ENCODE assay signal across 1 cellular context in the genomic region with DNA sequence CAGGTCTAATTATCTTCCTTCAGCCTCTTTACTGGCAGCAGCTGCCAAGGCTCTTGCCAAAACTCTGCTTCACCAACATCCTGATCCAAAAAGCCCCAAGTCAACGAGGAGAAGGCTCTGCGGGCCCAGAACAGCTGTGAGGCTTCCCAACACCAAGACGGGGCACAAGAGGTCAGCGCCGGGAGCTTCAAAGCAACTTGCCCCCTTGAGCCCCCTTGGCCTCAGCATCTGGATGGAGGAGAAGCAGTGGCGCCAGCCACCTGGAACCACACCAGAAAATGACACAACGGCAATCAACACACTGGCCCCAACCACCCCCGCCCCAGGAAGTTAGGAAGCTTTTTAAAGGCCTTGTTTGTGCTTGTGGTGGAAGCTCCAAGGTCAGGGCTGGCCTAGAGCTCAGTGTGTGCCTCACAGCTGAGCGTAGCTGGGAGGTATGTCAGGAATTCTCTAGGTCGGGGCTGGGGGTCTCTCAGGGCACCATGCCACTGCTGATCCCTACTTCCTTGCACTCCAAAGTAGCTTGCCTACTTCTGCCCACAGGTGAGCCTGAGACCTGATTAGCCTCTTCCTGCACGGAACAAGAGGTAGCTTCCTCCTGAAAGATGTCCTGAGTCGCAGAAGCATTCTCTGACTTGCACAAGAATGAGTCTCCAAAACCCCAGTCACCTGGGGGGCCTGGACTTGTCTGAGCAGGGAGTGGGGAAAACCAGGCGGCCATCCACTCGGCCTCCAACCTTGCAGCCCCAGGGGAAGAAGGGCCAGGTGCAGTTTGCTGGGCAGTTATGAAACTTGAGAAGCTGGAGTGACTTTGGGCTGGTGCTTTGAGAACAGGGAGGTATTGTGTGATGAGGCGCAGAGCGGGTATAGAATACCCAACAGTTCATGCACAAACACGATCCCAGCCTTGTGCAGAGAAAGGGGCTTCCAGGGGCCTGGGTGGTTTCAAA.
TF ChIP-seq lines count a peak whose summit lies in the region.

No MANE protein-coding gene starts in this region.

TF ChIP-seq in HepG2, 621 proteins besides CTCF, POLR2A, EP300 and RAD21 (continued from another document and continues in another):
- TF ChIP-seq ZNF691 (CRISPR knock-in tag; IDR thresholded peaks at IDR 0.05; ENCODE audit: borderline replicate concordance, low read depth) (no peak; the same call in 1 of the 2 replicates), NCOR1 (IDR thresholded peaks at IDR 0.05; ENCODE audit: borderline replicate concordance, low read length) (peak; percentile 50; the same call in 1 of the 2 replicates), FUBP1 (CRISPR knock-in tag; IDR thresholded peaks at IDR 0.05; ENCODE audit: borderline replicate concordance) (no peak), KDM3A (CRISPR knock-in tag; IDR thresholded peaks at IDR 0.05; ENCODE audit: low read depth) (no peak), KDM5A (IDR thresholded peaks at IDR 0.05; ENCODE audit: borderline replicate concordance, low read length) (no peak; the same call in 1 of the 2 replicates), RFX1 (IDR thresholded peaks at IDR 0.05) (no peak), SETDB1 (CRISPR knock-in tag; IDR thresholded peaks at IDR 0.05; ENCODE audit: borderline replicate concordance) (no peak), ZNF607 (CRISPR knock-in tag; IDR thresholded peaks at IDR 0.05; ENCODE audit: borderline replicate concordance) (no peak), MYNN (CRISPR knock-in tag; IDR thresholded peaks at IDR 0.05; ENCODE audit: low read depth) (peak; percentile 39; the same call in 1 of the 2 replicates), BRCA1 (CRISPR knock-in tag; IDR thresholded peaks at IDR 0.05) (no peak), TMF1 (CRISPR knock-in tag; IDR thresholded peaks at IDR 0.05; ENCODE audit: low read depth) (no peak), SRF (IDR thresholded peaks at IDR 0.05; ENCODE audit: low read depth, low read length) (no peak), ZNF773 (CRISPR knock-in tag; IDR thresholded peaks at IDR 0.05; ENCODE audit: borderline replicate concordance) (no peak), MBNL3 (CRISPR knock-in tag; conservative IDR thresholded peaks at IDR 0.05) (no peak), ZNF614 (CRISPR knock-in tag; IDR thresholded peaks at IDR 0.05; ENCODE audit: borderline replicate concordance) (no peak; the same call in 1 of the 2 replicates), ZNF782 (CRISPR knock-in tag; IDR thresholded peaks at IDR 0.05; ENCODE audit: borderline replicate concordance) (no peak), GTF3A (CRISPR knock-in tag; conservative IDR thresholded peaks at IDR 0.05) (no peak), LCORL (IDR thresholded peaks at IDR 0.05) (no peak), LCORL (CRISPR knock-in tag; IDR thresholded peaks at IDR 0.05) (peak; percentile 60), ZMYM3 (CRISPR knock-in tag; IDR thresholded peaks at IDR 0.05) (peak; percentile 56; the same call in 1 of the 2 replicates), HMGA1 (CRISPR knock-in tag; conservative IDR thresholded peaks at IDR 0.05) (no peak), KLF11 (CRISPR knock-in tag; IDR thresholded peaks at IDR 0.05) (no peak), DNMT1 (CRISPR knock-in tag; IDR thresholded peaks at IDR 0.05) (no peak), TIGD3 (CRISPR knock-in tag; IDR thresholded peaks at IDR 0.05; ENCODE audit: borderline replicate concordance) (no peak), ARNT (IDR thresholded peaks at IDR 0.05) (no peak), HOXD1 (CRISPR knock-in tag; IDR thresholded peaks at IDR 0.05) (no peak), SATB2 (CRISPR knock-in tag; IDR thresholded peaks at IDR 0.05) (no peak), MYPOP (CRISPR knock-in tag; IDR thresholded peaks at IDR 0.05) (no peak), SOX5 (CRISPR knock-in tag; IDR thresholded peaks at IDR 0.05; ENCODE audit: borderline replicate concordance) (peak; percentile 63; the same call in 1 of the 2 replicates), CHCHD3 (CRISPR knock-in tag; IDR thresholded peaks at IDR 0.05) (no peak), IKZF1 (IDR thresholded peaks at IDR 0.05) (no peak), ZBTB1 (CRISPR knock-in tag; IDR thresholded peaks at IDR 0.05; ENCODE audit: borderline replicate concordance) (no peak), KLF9 (CRISPR knock-in tag; IDR thresholded peaks at IDR 0.05; ENCODE audit: low read depth) (no peak), FOSL2 (CRISPR knock-in tag; IDR thresholded peaks at IDR 0.05) (peak; percentile 66), SKI (IDR thresholded peaks at IDR 0.05; ENCODE audit: partially characterized antibody) (no peak), ZNF280B (CRISPR knock-in tag; IDR thresholded peaks at IDR 0.05; ENCODE audit: borderline replicate concordance) (no peak), POLR2G (IDR thresholded peaks at IDR 0.05; ENCODE audit: low read depth, low read length) (0 out of 2 replicates have a peak, but pooled peaks have one; percentile 46), MED8 (CRISPR knock-in tag; IDR thresholded peaks at IDR 0.05; ENCODE audit: insufficient replicate concordance) (peak; percentile 51), SIN3A (IDR thresholded peaks at IDR 0.05; ENCODE audit: borderline replicate concordance, low read depth, low read length) (peak; percentile 50; the same call in 1 of the 2 replicates), ZNF562 (CRISPR knock-in tag; IDR thresholded peaks at IDR 0.05; ENCODE audit: borderline replicate concordance) (no peak), ZNF234 (CRISPR knock-in tag; conservative IDR thresholded peaks at IDR 0.05) (no peak), EZH2 (conservative IDR thresholded peaks at IDR 0.05; ENCODE audit: low read depth, low read length) (no peak), XBP1 (CRISPR knock-in tag; IDR thresholded peaks at IDR 0.05) (no peak), MZF1 (CRISPR knock-in tag; IDR thresholded peaks at IDR 0.05; ENCODE audit: borderline replicate concordance) (no peak), ZMAT5 (CRISPR knock-in tag; IDR thresholded peaks at IDR 0.05; ENCODE audit: borderline replicate concordance, low read depth) (no peak), THAP7 (CRISPR knock-in tag; IDR thresholded peaks at IDR 0.05) (no peak), ZNF12 (CRISPR knock-in tag; IDR thresholded peaks at IDR 0.05) (no peak), SUZ12 (IDR thresholded peaks at IDR 0.05; ENCODE audit: low read depth, low read length) (no peak), FOXM1 (CRISPR knock-in tag; IDR thresholded peaks at IDR 0.05) (no peak)
- TF ChIP-seq, protein P1, sequence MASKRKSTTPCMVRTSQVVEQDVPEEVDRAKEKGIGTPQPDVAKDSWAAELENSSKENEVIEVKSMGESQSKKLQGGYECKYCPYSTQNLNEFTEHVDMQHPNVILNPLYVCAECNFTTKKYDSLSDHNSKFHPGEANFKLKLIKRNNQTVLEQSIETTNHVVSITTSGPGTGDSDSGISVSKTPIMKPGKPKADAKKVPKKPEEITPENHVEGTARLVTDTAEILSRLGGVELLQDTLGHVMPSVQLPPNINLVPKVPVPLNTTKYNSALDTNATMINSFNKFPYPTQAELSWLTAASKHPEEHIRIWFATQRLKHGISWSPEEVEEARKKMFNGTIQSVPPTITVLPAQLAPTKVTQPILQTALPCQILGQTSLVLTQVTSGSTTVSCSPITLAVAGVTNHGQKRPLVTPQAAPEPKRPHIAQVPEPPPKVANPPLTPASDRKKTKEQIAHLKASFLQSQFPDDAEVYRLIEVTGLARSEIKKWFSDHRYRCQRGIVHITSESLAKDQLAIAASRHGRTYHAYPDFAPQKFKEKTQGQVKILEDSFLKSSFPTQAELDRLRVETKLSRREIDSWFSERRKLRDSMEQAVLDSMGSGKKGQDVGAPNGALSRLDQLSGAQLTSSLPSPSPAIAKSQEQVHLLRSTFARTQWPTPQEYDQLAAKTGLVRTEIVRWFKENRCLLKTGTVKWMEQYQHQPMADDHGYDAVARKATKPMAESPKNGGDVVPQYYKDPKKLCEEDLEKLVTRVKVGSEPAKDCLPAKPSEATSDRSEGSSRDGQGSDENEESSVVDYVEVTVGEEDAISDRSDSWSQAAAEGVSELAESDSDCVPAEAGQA (IDR thresholded peaks at IDR 0.05; ENCODE audit: low read depth) = no peak
- TF ChIP-seq, protein P1 (CRISPR knock-in tag; IDR thresholded peaks at IDR 0.05; ENCODE audit: borderline replicate concordance) = no peak
- TF ChIP-seq, protein P2, sequence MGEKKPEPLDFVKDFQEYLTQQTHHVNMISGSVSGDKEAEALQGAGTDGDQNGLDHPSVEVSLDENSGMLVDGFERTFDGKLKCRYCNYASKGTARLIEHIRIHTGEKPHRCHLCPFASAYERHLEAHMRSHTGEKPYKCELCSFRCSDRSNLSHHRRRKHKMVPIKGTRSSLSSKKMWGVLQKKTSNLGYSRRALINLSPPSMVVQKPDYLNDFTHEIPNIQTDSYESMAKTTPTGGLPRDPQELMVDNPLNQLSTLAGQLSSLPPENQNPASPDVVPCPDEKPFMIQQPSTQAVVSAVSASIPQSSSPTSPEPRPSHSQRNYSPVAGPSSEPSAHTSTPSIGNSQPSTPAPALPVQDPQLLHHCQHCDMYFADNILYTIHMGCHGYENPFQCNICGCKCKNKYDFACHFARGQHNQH (CRISPR knock-in tag; IDR thresholded peaks at IDR 0.05) = no peak
